ENCODE assay signal across 17 cellular contexts in the genomic region with DNA sequence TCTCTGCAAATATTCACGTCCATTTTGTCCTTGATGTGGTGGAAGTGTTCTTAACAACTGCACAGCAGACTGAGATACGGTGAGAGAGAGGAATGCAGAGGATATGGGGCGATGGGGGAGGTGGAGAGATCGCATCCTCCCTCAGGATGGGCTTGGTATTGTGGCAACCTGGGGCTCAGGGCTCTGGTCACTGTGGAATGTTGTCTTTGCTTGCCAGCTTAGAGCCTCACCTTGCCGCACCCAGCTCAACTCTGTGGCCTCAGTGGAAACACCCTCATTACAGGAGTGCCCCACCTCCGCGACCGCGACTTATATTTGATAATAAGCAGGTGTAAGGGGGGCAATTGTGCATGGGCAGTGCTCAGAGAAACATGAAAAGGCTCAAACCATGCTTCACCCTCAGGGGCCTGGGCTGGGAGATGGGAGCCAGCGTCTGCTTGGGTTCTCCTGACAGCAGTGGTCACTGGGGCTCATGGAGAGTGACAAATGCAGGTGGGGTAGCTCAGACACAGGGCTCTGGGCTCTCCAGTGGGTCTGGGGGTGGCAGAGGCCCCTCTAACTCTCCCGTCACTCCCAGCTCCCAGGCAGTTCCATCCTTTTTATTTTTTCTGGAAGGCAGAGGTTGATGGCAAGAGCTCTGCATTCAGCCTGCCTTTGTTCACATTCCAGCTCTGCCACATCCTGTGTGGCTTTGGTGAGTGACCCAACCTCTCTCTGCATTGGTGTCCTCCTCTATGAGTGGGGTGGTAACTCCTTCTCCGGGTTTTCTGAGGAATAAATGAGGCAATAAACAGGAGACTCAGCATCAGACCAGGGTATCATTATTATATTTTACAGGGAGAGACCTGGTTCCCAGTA. TPM values are rescaled to one million over a fixed set of nuclear protein-coding genes. Genes with fewer than 3 reads are reported as not detected.
"Had no signal": no experiment of that assay in that cellular context is flagged by ENCODE, and none has a peak within 500 bp of the region (broad histone marks: within the 10 kb centered on the region; RNA-seq: fewer than 3 reads in every experiment).

No MANE protein-coding gene starts in this region.

- H3K27ac Mint-ChIP-seq: activated CD4-positive, alpha-beta memory T cell treated with anti-CD3 and anti-CD28 coated beads, Interleukin-2, amount 10 ng/mL, durations not matched to agents 7 days and 5 days; mesothelial cell of epicardium had no signal

- H3K4me3 ChIP-seq: colonic mucosa, heart left ventricle, pancreas, tibial artery, vagina had no signal

- H3K4me1 ChIP-seq: colonic mucosa, pancreas had no signal

- ATAC-seq: heart left ventricle, left ventricle myocardium superior, pancreas had no signal

- H3K9me3 ChIP-seq: colonic mucosa, heart left ventricle, pancreas, tibial artery, vagina had no signal

- H3K4me3 Mint-ChIP-seq: activated CD4-positive, alpha-beta memory T cell treated with anti-CD3 and anti-CD28 coated beads, Interleukin-2, amount 10 ng/mL, durations not matched to agents 7 days and 5 days; mesothelial cell of epicardium; neural crest cell had no signal

- H3K4me1 Mint-ChIP-seq: activated CD4-positive, alpha-beta memory T cell treated with anti-CD3 and anti-CD28 coated beads, Interleukin-2, amount 10 ng/mL, durations not matched to agents 7 days and 5 days had no signal

- H3K27ac ChIP-seq: colonic mucosa, heart left ventricle, pancreas, tibial artery, vagina had no signal

- H3K9me3 Mint-ChIP-seq: activated CD4-positive, alpha-beta memory T cell treated with anti-CD3 and anti-CD28 coated beads, Interleukin-2, amount 10 ng/mL, durations not matched to agents 7 days and 5 days; neural crest cell had no signal

- H3K36me3 ChIP-seq: colonic mucosa, heart left ventricle, pancreas, tibial artery, vagina had no signal

- H3K27me3 ChIP-seq: colonic mucosa, tibial artery, vagina had no signal

- DNase-seq: activated CD4-positive, alpha-beta memory T cell treated with anti-CD3 and anti-CD28 coated beads, Interleukin-2, amount 10 ng/mL, durations not matched to agents 7 days and 5 days; activated naive CD4-positive, alpha-beta T cell treated with Interleukin-2 at 50 U/mL for 16 hours; caudate nucleus; colonic mucosa; heart left ventricle; left ventricle myocardium superior; pancreas; retina; small intestine had no signal

RNA-seq across cellular contexts. Expression of a gene that starts 43.1 kb away (rescaled TPM):
- total RNA-seq: activated CD4-positive, alpha-beta memory T cell treated with anti-CD3 and anti-CD28 coated beads, Interleukin-2, amount 10 ng/mL, durations not matched to agents 7 days and 5 days; astrocyte; colonic mucosa; endothelial cell of umbilical vein; fibroblast of lung; myocyte had no signal
